Comparison of ENCODE assay signal across 38 cellular contexts in the genomic region with DNA sequence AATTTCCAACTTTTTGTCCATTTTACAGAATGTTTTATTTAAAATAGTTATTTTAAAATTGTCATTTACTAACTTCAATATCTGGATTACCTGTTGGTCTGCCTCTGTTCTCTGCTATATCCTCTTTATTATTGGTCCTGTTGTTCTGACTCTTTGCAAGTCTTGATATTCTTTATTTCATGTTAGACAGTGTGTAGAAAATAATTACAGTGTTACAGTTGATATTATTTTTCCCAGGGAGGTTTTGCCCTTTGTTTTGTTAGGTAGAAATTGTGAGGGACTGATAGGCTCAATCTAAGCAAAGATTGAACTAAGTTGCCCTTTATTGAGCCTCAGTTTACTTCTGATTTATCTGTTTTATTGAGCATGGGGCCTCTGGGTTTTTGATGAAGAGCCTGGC. TPM values are rescaled to one million over a fixed set of nuclear protein-coding genes. Genes with fewer than 3 reads are reported as not detected.
"Had no signal": no experiment of that assay in that cellular context is flagged by ENCODE, and none has a peak within 500 bp of the region (broad histone marks: within the 10 kb centered on the region; RNA-seq: fewer than 3 reads in every experiment).

No MANE protein-coding gene starts in this region.

- H3K36me3 ChIP-seq: MG63 had no signal

- H3K27ac ChIP-seq: KMS-11 had no signal

- H3K9me3 ChIP-seq: MG63 had no signal

- DNase-seq: Karpas-422, Kasumi-1, MG63, MM.1S, MV-4-11, NCI-H1048, NCI-H1092, NCI-H1092 treated with DMSO at 0.1 percent for 48 hours, NCI-H1105, NCI-H1105 treated with DMSO at 0.1 percent for 48 hours, NCI-H1417, NCI-H1417 treated with DMSO at 0.1 percent for 48 hours, NCI-H1436, NCI-H1436 treated with DMSO at 0.1 percent for 48 hours, NCI-H146, NCI-H1694, NCI-H1694 treated with DMSO at 0.1 percent for 48 hours, NCI-H187, NCI-H187 treated with DMSO at 0.1 percent for 48 hours, NCI-H1930, NCI-H2029, NCI-H2029 treated with DMSO at 0.1 percent for 48 hours, NCI-H2081, NCI-H2081 treated with DMSO at 0.1 percent for 48 hours, NCI-H2107, NCI-H2171, NCI-H2171 treated with DMSO at 0.1 percent for 48 hours, NCI-H2227 treated with DMSO at 0.1 percent for 48 hours, NCI-H226, NCI-H345, NCI-H446, NCI-H446 treated with DMSO at 0.1 percent for 48 hours, NCI-H510A had no signal

- H3K27me3 ChIP-seq: MG63 had no signal

- H3K4me3 ChIP-seq: MG63 had no signal

- H3K4me2 ChIP-seq: KMS-11 had no signal

RNA-seq across cellular contexts. Expression of a gene that starts 59.9 kb away (rescaled TPM):
- total RNA-seq: LHCN-M2, M059J, MCF 10A, NCI-H460 had no signal
